20 cellular contexts compared by ENCODE assay signal in genomic region chr14:51681411-51681810, GRCh38. TPM values are rescaled to one million over a fixed set of nuclear protein-coding genes. Genes with fewer than 3 reads are reported as not detected.
DNase-seq lines count a peak whose midpoint lies in the region; ATAC-seq and TF ChIP-seq lines count a peak whose summit lies in the region.
"Had no signal": no experiment of that assay in that cellular context is flagged by ENCODE, and none has a peak within 500 bp of the region (broad histone marks: within the 10 kb centered on the region; RNA-seq: fewer than 3 reads in every experiment).

No MANE protein-coding gene starts in this region.

- H3K9me3 ChIP-seq in GM23248 (ENCODE audit: low read depth) (no peaks in the 10 kb centered on the region), SK-N-MC (ENCODE audit: low read depth, low read length) (no peaks in the 10 kb centered on the region), osteoblast (ENCODE audit: low read depth, low read length) (no peaks in the 10 kb centered on the region), Peyer's patch (no peaks in the 10 kb centered on the region)
- H3K9me3 ChIP-seq: BLaER1 treated with 17β-estradiol and CSF1 and Interleukin-3, amounts not matched to agents 10 nM and 100 nM; MG63 had no signal

- H3K36me3 Mint-ChIP-seq in activated T-cell treated with anti-CD3 and anti-CD28 coated beads, Interleukin-2, amount 50 U/mL, for 4 hours (ENCODE audit: insufficient read depth), result no peaks in the 10 kb centered on the region
- H3K36me3 Mint-ChIP-seq: CD8-positive, alpha-beta memory T cell had no signal

- in situ Hi-C loops in GM23248 (cut with MboI), result no loop called here

- H3F3A ChIP-seq in GM23248 (ENCODE audit: insufficient read depth), result peaks cover 93% of the 10 kb centered on the region

- H3K27me3 ChIP-seq in GM23248 (replicated peaks; ENCODE audit: insufficient read depth) (no peaks in the 10 kb centered on the region), osteoblast (ENCODE audit: insufficient read depth, low read length) (no peaks in the 10 kb centered on the region), Peyer's patch (no peaks in the 10 kb centered on the region)
- H3K27me3 ChIP-seq: BLaER1 treated with 17β-estradiol and CSF1 and Interleukin-3, amounts not matched to agents 10 nM and 100 nM; MG63 had no signal

- H3K79me2 ChIP-seq in GM23248 (ENCODE audit: insufficient read depth), result peaks cover 100% of the 10 kb centered on the region
- H3K79me2 ChIP-seq in osteoblast (ENCODE audit: insufficient read depth, low read length), result peaks cover 99% of the 10 kb centered on the region

- H3K36me3 ChIP-seq in GM23248 (ENCODE audit: low read depth), result peaks cover 58% of the 10 kb centered on the region
- no peaks in the 10 kb centered on the region for H3K36me3 ChIP-seq in SK-N-MC (ENCODE audit: insufficient read depth, low read length)
- peaks cover 40% of the 10 kb centered on the region for H3K36me3 ChIP-seq in osteoblast (ENCODE audit: insufficient read depth, low read length)
- no peaks in the 10 kb centered on the region for H3K36me3 ChIP-seq in Peyer's patch
- H3K36me3 ChIP-seq: BLaER1 treated with 17β-estradiol and CSF1 and Interleukin-3, amounts not matched to agents 10 nM and 100 nM had no signal

- H3K27ac ChIP-seq in GM23248 (peak overlapping the region; percentile 78), SK-N-MC (peak overlapping the region; percentile 96), osteoblast (ENCODE audit: low read depth, low read length) (peak overlapping the region; percentile 19), Peyer's patch (no peak overlapping the region)
- H3K27ac ChIP-seq: BLaER1 treated with 17β-estradiol and CSF1 and Interleukin-3, amounts not matched to agents 10 nM and 100 nM; HL-60 had no signal

- no peaks in the 10 kb centered on the region for H3K9me3 Mint-ChIP-seq in activated T-cell treated with anti-CD3 and anti-CD28 coated beads, Interleukin-2, amount 50 U/mL, for 4 hours
- H3K9me3 Mint-ChIP-seq: CD8-positive, alpha-beta memory T cell; H9 had no signal

- TF ChIP-seq POLR2A in Peyer's patch (IDR thresholded peaks at IDR 0.05), result no peak

- peaks cover 10% of the 10 kb centered on the region for H3K4me1 Mint-ChIP-seq in activated T-cell treated with anti-CD3 and anti-CD28 coated beads, Interleukin-2, amount 50 U/mL, for 4 hours (ENCODE audit: low read depth)
- H3K4me1 Mint-ChIP-seq: CD8-positive, alpha-beta memory T cell had no signal

- H3K4me2 ChIP-seq in GM23248 (ENCODE audit: unreplicated experiment) (peak overlapping the region; percentile 75), osteoblast (ENCODE audit: insufficient read depth, low read length) (no peak overlapping the region)
- H3K4me2 ChIP-seq: BLaER1 treated with 17β-estradiol and CSF1 and Interleukin-3, amounts not matched to agents 10 nM and 100 nM had no signal

- DNase-seq in GM23248 (no peak), NCI-H1105 treated with DMSO at 0.1 percent for 48 hours (lab: John Stamatoyannopoulos, UW) (peak; percentile 53), SK-N-MC (ENCODE audit: low read depth, low spot score) (no peak), osteoblast (ENCODE audit: insufficient read length, low spot score, missing footprints) (no peak), Peyer's patch (no peak), GM19240 (ENCODE audit: insufficient read length, low spot score) (no peak)
- DNase-seq in activated T-cell treated with anti-CD3 and anti-CD28 coated beads, Interleukin-2, amount 50 U/mL, for 4 hours, result no peak
- DNase-seq: CD8-positive, alpha-beta memory T cell; DMS79 treated with DMSO at 0.1 percent for 48 hours; H9; Kasumi-1; MG63; NCI-H1092; NCI-H187; NCI-H2171 treated with DMSO at 0.1 percent for 48 hours; NCI-H748 treated with DMSO at 0.1 percent for 48 hours; OCI-M1; SHP77 had no signal

- H3K27me3 Mint-ChIP-seq in activated T-cell treated with anti-CD3 and anti-CD28 coated beads, Interleukin-2, amount 50 U/mL, for 4 hours (ENCODE audit: low read depth), result peaks cover 5% of the 10 kb centered on the region

- no peak for TF ChIP-seq CTCF in osteoblast (IDR thresholded peaks at IDR 0.05; ENCODE audit: extremely low read depth, low read depth, low read length)
- no peak for TF ChIP-seq CTCF in Peyer's patch (IDR thresholded peaks at IDR 0.05)

- 50 to 64% methylated on average over 1 of the region's 1 CpG for WGBS in GM23248 (ENCODE audit: low coverage in 1 of 2, low lambda C conversion rate in 2 of 2, missing lambda C conversion rate in 2 of 2), 2 experiments

- H3K9me2 ChIP-seq in GM23248 (ENCODE audit: insufficient read depth), result no peaks in the 10 kb centered on the region

- no peak for ATAC-seq in activated T-cell treated with anti-CD3 and anti-CD28 coated beads, Interleukin-2, amount 50 U/mL, for 4 hours

- H2AFZ ChIP-seq in GM23248, result no peak overlapping the region
- no peak overlapping the region for H2AFZ ChIP-seq in osteoblast (ENCODE audit: low read length)

- H3K4me3 ChIP-seq in GM23248, result peak overlapping the region; percentile 38
- H3K4me3 ChIP-seq in SK-N-MC, result peak overlapping the region; percentile 42
- no peak overlapping the region for H3K4me3 ChIP-seq in osteoblast (ENCODE audit: insufficient read depth, low read length)
- no peak overlapping the region for H3K4me3 ChIP-seq in Peyer's patch
- H3K4me3 ChIP-seq: BLaER1 treated with 17β-estradiol and CSF1 and Interleukin-3, amounts not matched to agents 10 nM and 100 nM; MG63 had no signal

- H4K20me1 ChIP-seq in GM23248 (ENCODE audit: insufficient read depth) (peaks cover 85% of the 10 kb centered on the region), osteoblast (ENCODE audit: insufficient read depth, low read length) (peaks cover 89% of the 10 kb centered on the region)
- H4K20me1 ChIP-seq: BLaER1 treated with 17β-estradiol and CSF1 and Interleukin-3, amounts not matched to agents 10 nM and 100 nM had no signal

- H3K9ac ChIP-seq in GM23248 (peak overlapping the region; percentile 56; the same call in 1 of the 2 replicates), SK-N-MC (ENCODE audit: insufficient read length) (peak overlapping the region; percentile 56)
- H3K9ac ChIP-seq: BLaER1 treated with 17β-estradiol and CSF1 and Interleukin-3, amounts not matched to agents 10 nM and 100 nM had no signal

- H3K4me3 Mint-ChIP-seq in activated T-cell treated with anti-CD3 and anti-CD28 coated beads, Interleukin-2, amount 50 U/mL, for 4 hours, result no peak overlapping the region
- H3K4me3 Mint-ChIP-seq: CD8-positive, alpha-beta memory T cell; H9 had no signal

- H3K4me1 ChIP-seq in GM23248 (ENCODE audit: insufficient read depth) (peaks cover 98% of the 10 kb centered on the region), osteoblast (ENCODE audit: insufficient read depth, low read length) (peaks cover 82% of the 10 kb centered on the region), Peyer's patch (no peaks in the 10 kb centered on the region)
- H3K4me1 ChIP-seq: BLaER1 treated with 17β-estradiol and CSF1 and Interleukin-3, amounts not matched to agents 10 nM and 100 nM had no signal

RNA-seq across cellular contexts. Expression of gene FRMD6, which starts 29.7 kb away (rescaled TPM):
- 795 and 861 TPM in 2 replicates for total RNA-seq in GM23248 (2014; rRNA removed; shearing (Covaris generic))
- 550 and 553 TPM in 2 replicates for polyA plus RNA-seq in GM23248 (2016; fragmentation: Nextera tagmentation; extraction: Ambion mirVana)
- total RNA-seq in osteoblast, result 584 and 701 TPM in 2 replicates
- total RNA-seq in Peyer's patch, result 10 to 100 TPM in 3 of 4 donors, 1 to 10 TPM in 1; 8.1 to 73.4 (median 12.4) TPM
- total RNA-seq in activated T-cell treated with anti-CD3 and anti-CD28 coated beads, Interleukin-2, amount 50 U/mL, for 4 hours, result 1 to 10 TPM; 2.2 to 4.8 (median 3.1) TPM

Comparison
In these comparisons a context has a peak if more than half of its experiments do, and no peak if none do; other contexts are left out.
1. H3K27ac ChIP-seq: peak in GM23248 (single experiment), SK-N-MC (single experiment) and osteoblast (single experiment); none in Peyer's patch (0 of 4).
2. H3K4me3 ChIP-seq: peak in GM23248 (single experiment) and SK-N-MC (single experiment); none in osteoblast (single experiment) and Peyer's patch (0 of 4).